In the genomic region with DNA sequence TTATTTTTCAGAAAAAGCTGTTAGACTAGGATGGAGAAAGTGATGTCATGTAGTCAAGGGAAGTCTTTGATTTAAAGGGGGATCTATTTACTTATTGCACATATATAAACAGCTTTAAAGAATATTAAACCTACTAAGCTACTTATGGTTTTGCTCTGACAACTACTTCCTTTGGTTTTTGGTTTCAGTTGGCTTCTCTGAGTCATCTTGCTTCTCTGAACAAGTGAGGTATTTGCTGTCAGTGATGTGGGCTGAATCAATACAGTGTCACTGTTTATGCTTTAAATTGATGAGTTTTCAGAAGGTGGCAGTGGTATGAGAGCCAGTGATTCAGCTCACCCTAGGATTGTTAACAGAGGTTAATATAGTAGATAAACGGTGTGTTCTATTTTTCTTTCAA, we compare ENCODE assay signal across 8 cellular contexts.
DNase-seq lines count a peak whose midpoint lies in the region; ATAC-seq, FAIRE-seq and TF ChIP-seq lines count a peak whose summit lies in the region.

No MANE protein-coding gene starts in this region.

- no peak for TF ChIP-seq EP300 in gastroesophageal sphincter (IDR thresholded peaks at IDR 0.05)

- H3K9me3 ChIP-seq in fibroblast of lung (ENCODE audit: control insufficient read depth, insufficient read depth, low read depth, low read length) (no peaks in the 10 kb centered on the region), gastroesophageal sphincter (no peaks in the 10 kb centered on the region)
- H3K9me3 ChIP-seq in effector memory CD4-positive, alpha-beta T cell (ENCODE audit: control insufficient read depth, low read length) = no peaks in the 10 kb centered on the region

- WGBS in gastroesophageal sphincter (ENCODE audit: low coverage in 1 of 2), 2 donors = 62 to 63% methylated on average over 1 of the region's 1 CpG

- H3K79me2 ChIP-seq in fibroblast of lung (ENCODE audit: control insufficient read depth, insufficient read depth, low read length) = no peaks in the 10 kb centered on the region

- H3K27ac Mint-ChIP-seq in chondrocyte (ENCODE audit: unreplicated experiment) = no peak overlapping the region

- H2AFZ ChIP-seq in fibroblast of lung (ENCODE audit: low read length) = no peak overlapping the region

- DNase-seq in GM12891 (ENCODE audit: insufficient read length, low spot score) (no peak), fibroblast of lung (ENCODE audit: low read depth in 2 of 2) (peak; percentile 51 to 81), NCI-H1105 treated with DMSO at 0.1 percent for 48 hours (lab: John Stamatoyannopoulos, UW) (no peak), chondrocyte (ENCODE audit: low spot score) (no peak)
- no peak for DNase-seq in effector memory CD4-positive, alpha-beta T cell

- H3K36me3 ChIP-seq in fibroblast of lung (ENCODE audit: control insufficient read depth, insufficient read depth, low read length) (no peaks in the 10 kb centered on the region), gastroesophageal sphincter (no peaks in the 10 kb centered on the region)
- H3K36me3 ChIP-seq in effector memory CD4-positive, alpha-beta T cell (ENCODE audit: control insufficient read depth, insufficient read depth, low read length) = no peaks in the 10 kb centered on the region

- ATAC-seq in GM21528 (IDR thresholded peaks at IDR 0.05; ENCODE audit: low FRiP score, unreplicated experiment) (peak; percentile 99), HG03575 (IDR thresholded peaks at IDR 0.05; ENCODE audit: extremely low read depth, insufficient number of reproducible peaks, low FRiP score, unreplicated experiment) (peak; percentile 99), gastroesophageal sphincter (no peak)

- peaks cover 3% of the 10 kb centered on the region for H3K4me1 Mint-ChIP-seq in chondrocyte (ENCODE audit: low read depth)

- TF ChIP-seq CTCF in fibroblast of lung (conservative IDR thresholded peaks at IDR 0.05 in 1 of 2, IDR thresholded peaks at IDR 0.05 in 1 of 2; ENCODE audit: low read depth in 1 of 2, low read length in 2 of 2) (no peak), gastroesophageal sphincter (IDR thresholded peaks at IDR 0.05) (no peak), chondrocyte (IDR thresholded peaks at IDR 0.05) (no peak)

- no peaks in the 10 kb centered on the region for H3K9me3 Mint-ChIP-seq in chondrocyte (ENCODE audit: low read depth)

- H3K4me3 ChIP-seq in fibroblast of lung (replicated peaks in 1 of 4; ENCODE audit: control extremely low read depth in 1 of 4, insufficient read depth in 1 of 4, low read depth in 3 of 4, low read length in 4 of 4) (no peak overlapping the region), gastroesophageal sphincter (no peak overlapping the region)
- H3K4me3 ChIP-seq in effector memory CD4-positive, alpha-beta T cell (ENCODE audit: insufficient read depth, low read depth, low read length, poor library complexity, severe bottlenecking) = no peak overlapping the region

- H3K27me3 Mint-ChIP-seq in chondrocyte (ENCODE audit: low read depth) = peaks cover 35% of the 10 kb centered on the region

- H3K27me3 ChIP-seq in fibroblast of lung (ENCODE audit: control insufficient read depth, insufficient read depth, low read length) (no peaks in the 10 kb centered on the region), gastroesophageal sphincter (no peaks in the 10 kb centered on the region)
- no peaks in the 10 kb centered on the region for H3K27me3 ChIP-seq in effector memory CD4-positive, alpha-beta T cell (replicated peaks; ENCODE audit: control insufficient read depth, insufficient read depth, low read length, poor library complexity, severe bottlenecking)

- H3K27ac ChIP-seq in fibroblast of lung (ENCODE audit: insufficient read depth, low read length) = no peak overlapping the region
- no peak overlapping the region for H3K27ac ChIP-seq in effector memory CD4-positive, alpha-beta T cell (ENCODE audit: insufficient read depth, low read length, poor library complexity, severe bottlenecking)
- no peak overlapping the region for H3K27ac ChIP-seq in gastroesophageal sphincter

- H3K4me3 Mint-ChIP-seq in chondrocyte (ENCODE audit: unreplicated experiment) = no peak overlapping the region

- H3K36me3 Mint-ChIP-seq in chondrocyte (ENCODE audit: low read depth) = no peaks in the 10 kb centered on the region

- H4K20me1 ChIP-seq in fibroblast of lung (ENCODE audit: control insufficient read depth, extremely low read depth, insufficient read depth, low read length) = no peaks in the 10 kb centered on the region

- H3K4me1 ChIP-seq in fibroblast of lung (ENCODE audit: control insufficient read depth, extremely low read depth, insufficient read depth, low read length) (no peaks in the 10 kb centered on the region), gastroesophageal sphincter (no peaks in the 10 kb centered on the region)
- no peaks in the 10 kb centered on the region for H3K4me1 ChIP-seq in effector memory CD4-positive, alpha-beta T cell (ENCODE audit: control insufficient read depth, insufficient read depth, low read length, poor library complexity, severe bottlenecking)

- no peak overlapping the region for H3K9ac ChIP-seq in fibroblast of lung (ENCODE audit: insufficient read depth, low read length)

- peak; percentile 87 for FAIRE-seq in GM12891 (lab: Jason Lieb, UNC)

- H3K4me2 ChIP-seq in fibroblast of lung (ENCODE audit: extremely low read depth, insufficient read depth, low read length) = peak overlapping the region; percentile 44

- TF ChIP-seq POLR2A in GM12891 (IDR thresholded peaks at IDR 0.05; ENCODE audit: low read depth, low read length) (no peak), gastroesophageal sphincter (IDR thresholded peaks at IDR 0.05) (no peak)

TF ChIP-seq in GM12891, 5 proteins besides CTCF, POLR2A, EP300 and RAD21:
- no peak for TF ChIP-seq TAF1 (IDR thresholded peaks at IDR 0.05; ENCODE audit: low read depth, low read length)
- no peak for TF ChIP-seq POU2F2 (IDR thresholded peaks at IDR 0.05; ENCODE audit: low read depth, low read length)
- no peak for TF ChIP-seq PAX5 (IDR thresholded peaks at IDR 0.05; ENCODE audit: insufficient read depth, low read length, severe bottlenecking)
- no peak for TF ChIP-seq POLR2AphosphoS5 (IDR thresholded peaks at IDR 0.05; ENCODE audit: low read depth, low read length)
- TF ChIP-seq SPI1 (IDR thresholded peaks at IDR 0.05; ENCODE audit: low read depth, low read length) = no peak

Comparison
In these comparisons a context has a peak if more than half of its experiments do, and no peak if none do; other contexts are left out.
1. DNase-seq: peak in fibroblast of lung (2 of 2); none in GM12891 (single experiment), NCI-H1105 treated with DMSO at 0.1 percent for 48 hours (single experiment), effector memory CD4-positive, alpha-beta T cell (0 of 3) and chondrocyte (single experiment).